ENCODE assay signal across 16 cellular contexts in genomic region chr17:17508019-17508535, GRCh38. TPM values are rescaled to one million over a fixed set of nuclear protein-coding genes. Genes with fewer than 3 reads are reported as not detected.
"Had no signal": no experiment of that assay in that cellular context is flagged by ENCODE, and none has a peak within 500 bp of the region (broad histone marks: within the 10 kb centered on the region; RNA-seq: fewer than 3 reads in every experiment).

No MANE protein-coding gene starts in this region.

- H3K36me3 ChIP-seq: gastrocnemius medialis, heart left ventricle, vagina had no signal

- H3K9ac ChIP-seq: parathyroid adenoma had no signal

- H3K27ac ChIP-seq: epithelial cell of prostate, parathyroid adenoma, tibial nerve, vagina had no signal

- H3K9me3 ChIP-seq: gastrocnemius medialis, heart left ventricle, tibial nerve, vagina had no signal

- H3K79me2 ChIP-seq: parathyroid adenoma had no signal

- DNase-seq: activated naive CD4-positive, alpha-beta T cell; activated T-cell treated with anti-CD3 and anti-CD28 coated beads for 4 hours; anterior cingulate cortex; gastrocnemius medialis; left colon; mammary epithelial cell; naive thymus-derived CD4-positive, alpha-beta T cell; small intestine; stimulated activated CD4-positive, alpha-beta T cell treated with anti-CD3 and anti-CD28 coated beads, Interleukin-4, amount 100 ng/mL, for 24 hours; stimulated activated naive CD4-positive, alpha-beta T cell treated with Interleukin-2 at 50 U/mL for 16 hours had no signal

- H3K9me3 Mint-ChIP-seq: naive thymus-derived CD4-positive, alpha-beta T cell; T-helper 2 cell treated with Interferon-gamma antibody and Interleukin-4, amounts not matched to agents 5 μg/mL and 100 μg/mL, for 36 hours had no signal

- H3K4me3 ChIP-seq: gastrocnemius medialis, heart left ventricle, tibial nerve, vagina had no signal

- H3K36me3 Mint-ChIP-seq: naive thymus-derived CD4-positive, alpha-beta T cell had no signal

- H2AFZ ChIP-seq: parathyroid adenoma had no signal

- H3K4me3 Mint-ChIP-seq: naive thymus-derived CD4-positive, alpha-beta T cell; T-helper 2 cell treated with Interferon-gamma antibody and Interleukin-4, amounts not matched to agents 5 μg/mL and 100 μg/mL, for 36 hours had no signal

- H3K4me1 ChIP-seq: parathyroid adenoma had no signal

- H3K27ac Mint-ChIP-seq: T-helper 2 cell treated with Interferon-gamma antibody and Interleukin-4, amounts not matched to agents 5 μg/mL and 100 μg/mL, for 36 hours had no signal

- H3K27me3 ChIP-seq: gastrocnemius medialis, heart left ventricle, tibial nerve, vagina had no signal

RNA-seq across cellular contexts. Expression of gene RASD1, which starts 11.9 kb away (rescaled TPM):
- polyA plus RNA-seq: mammary epithelial cell; naive thymus-derived CD4-positive, alpha-beta T cell had no signal
